In genomic region chr3:45480218-45480617, GRCh38 we compare ENCODE assay signal across 17 cellular contexts.
A peak's percentile ranks its signal among the peaks of the same experiment; 100 is the strongest.
DNase-seq lines count a peak whose midpoint lies in the region; ATAC-seq and TF ChIP-seq lines count a peak whose summit lies in the region.
"Had no signal": no experiment of that assay in that cellular context is flagged by ENCODE, and none has a peak within 500 bp of the region (broad histone marks: within the 10 kb centered on the region; RNA-seq: fewer than 3 reads in every experiment).

No MANE protein-coding gene starts in this region.

- no peak for ATAC-seq in HG02840 (IDR thresholded peaks at IDR 0.05; ENCODE audit: low FRiP score, unreplicated experiment)
- no peak for ATAC-seq in CD8-positive, alpha-beta T cell

- DNase-seq in HFFc6: peak; percentile 34
- DNase-seq in SJSA1 (ENCODE audit: low read depth in 1 of 2, low spot score in 2 of 2): no peak
- DNase-seq in islet precursor cell: peak; percentile 93
- DNase-seq in vagina (ENCODE audit: extremely low spot score in 2 of 2): no peak
- no peak for DNase-seq in GM19240 (ENCODE audit: insufficient read length, low spot score)
- DNase-seq in CD8-positive, alpha-beta T cell: no peak
- DNase-seq: activated B cell treated with CpG ODN at 0.5 μM for 24 hours; CD4-positive, CD25-positive, alpha-beta regulatory T cell; cortex of kidney; esophagus squamous epithelium; NCI-H2029; SJCRH30; stomach had no signal

- H3K9me3 ChIP-seq in SJSA1 (replicated peaks) (no peaks in the 10 kb centered on the region), skeletal muscle satellite cell (replicated peaks; ENCODE audit: low read length) (peaks cover 3% of the 10 kb centered on the region), vagina (no peaks in the 10 kb centered on the region)
- H3K9me3 ChIP-seq in CD8-positive, alpha-beta T cell (ENCODE audit: low read length): no peaks in the 10 kb centered on the region

- peaks cover 36% of the 10 kb centered on the region for H3K4me1 Mint-ChIP-seq in HFFc6 (ENCODE audit: low read depth)
- no peaks in the 10 kb centered on the region for H3K4me1 Mint-ChIP-seq in CD8-positive, alpha-beta T cell (ENCODE audit: low read depth)
- H3K4me1 Mint-ChIP-seq: activated B cell treated with CpG ODN at 0.5 μM for 24 hours, IgD-negative memory B cell had no signal

- H3K27ac ChIP-seq in SJSA1: peak overlapping the region; percentile 57
- H3K27ac ChIP-seq in vagina: no peak overlapping the region
- H3K27ac ChIP-seq in CD8-positive, alpha-beta T cell (ENCODE audit: low read depth, low read length): no peak overlapping the region
- H3K27ac ChIP-seq: esophagus squamous epithelium, SJCRH30, stomach had no signal

- intact Hi-C loops in vagina (cut with DNase I): no loop called here
- intact Hi-C loops in CD8-positive, alpha-beta T cell (cut with DNase I, micrococcal nuclease): no loop called here

- H3K4me3 ChIP-seq in SJSA1 (no peak overlapping the region), skeletal muscle satellite cell (ENCODE audit: low read length) (no peak overlapping the region), vagina (no peak overlapping the region)
- no peak overlapping the region for H3K4me3 ChIP-seq in CD8-positive, alpha-beta T cell (ENCODE audit: low read depth, low read length)
- H3K4me3 ChIP-seq: esophagus squamous epithelium, HAP-1, SJCRH30, stomach had no signal

- H3K9ac ChIP-seq in skeletal muscle satellite cell (ENCODE audit: low read depth, low read length): peak overlapping the region; percentile 15

- no peak for TF ChIP-seq POLR2A in vagina (IDR thresholded peaks at IDR 0.05)

- peak overlapping the region; percentile 49 for H3K4me3 Mint-ChIP-seq in HFFc6
- no peak overlapping the region for H3K4me3 Mint-ChIP-seq in CD8-positive, alpha-beta T cell
- H3K4me3 Mint-ChIP-seq: activated B cell treated with CpG ODN at 0.5 μM for 24 hours; CD4-positive, CD25-positive, alpha-beta regulatory T cell; IgD-negative memory B cell had no signal

- H3K4me1 ChIP-seq in SJSA1 (replicated peaks): peaks cover 21% of the 10 kb centered on the region
- H3K4me1 ChIP-seq in skeletal muscle satellite cell (ENCODE audit: control insufficient read depth, insufficient read depth, low read length): peaks cover 16% of the 10 kb centered on the region
- H3K4me1 ChIP-seq in vagina: no peaks in the 10 kb centered on the region
- no peaks in the 10 kb centered on the region for H3K4me1 ChIP-seq in CD8-positive, alpha-beta T cell (ENCODE audit: insufficient read depth, low read length)
- H3K4me1 ChIP-seq: HAP-1, stomach had no signal

- H3K27me3 ChIP-seq in SJSA1 (replicated peaks) (no peaks in the 10 kb centered on the region), skeletal muscle satellite cell (ENCODE audit: control insufficient read depth, insufficient read depth, low read length) (no peaks in the 10 kb centered on the region), vagina (no peaks in the 10 kb centered on the region)
- H3K27me3 ChIP-seq in CD8-positive, alpha-beta T cell (ENCODE audit: insufficient read depth, low read length): no peaks in the 10 kb centered on the region
- H3K27me3 ChIP-seq: esophagus squamous epithelium, SJCRH30, stomach had no signal

- peak overlapping the region; percentile 89 for H3K27ac Mint-ChIP-seq in HFFc6
- H3K27ac Mint-ChIP-seq in CD8-positive, alpha-beta T cell: no peak overlapping the region
- H3K27ac Mint-ChIP-seq: activated B cell treated with CpG ODN at 0.5 μM for 24 hours, IgD-negative memory B cell had no signal

- POLR2A ChIA-PET in CD8-positive, alpha-beta T cell (lab: Charles Lee): no interaction called here

- H3K4me2 ChIP-seq in skeletal muscle satellite cell (ENCODE audit: low read length): peak overlapping the region; percentile 6

- H3K27me3 Mint-ChIP-seq in HFFc6 (ENCODE audit: insufficient read depth): peaks cover 1% of the 10 kb centered on the region
- no peaks in the 10 kb centered on the region for H3K27me3 Mint-ChIP-seq in CD8-positive, alpha-beta T cell (ENCODE audit: low read depth)
- H3K27me3 Mint-ChIP-seq: activated B cell treated with CpG ODN at 0.5 μM for 24 hours; CD4-positive, CD25-positive, alpha-beta regulatory T cell; IgD-negative memory B cell had no signal

- peaks cover 33% of the 10 kb centered on the region for H3K36me3 Mint-ChIP-seq in HFFc6 (ENCODE audit: low read depth)
- peaks cover 75% of the 10 kb centered on the region for H3K36me3 Mint-ChIP-seq in CD8-positive, alpha-beta T cell

- H3K36me3 ChIP-seq in SJSA1: peaks cover 5% of the 10 kb centered on the region
- peaks cover 6% of the 10 kb centered on the region for H3K36me3 ChIP-seq in skeletal muscle satellite cell (ENCODE audit: insufficient read depth, low read length)
- peaks cover 0 to 24% of the 10 kb centered on the region in 2 donors for H3K36me3 ChIP-seq in vagina
- peaks cover 18% of the 10 kb centered on the region for H3K36me3 ChIP-seq in CD8-positive, alpha-beta T cell (ENCODE audit: insufficient read depth, low read length)

- no peak for TF ChIP-seq CTCF in HFFc6 (IDR thresholded peaks at IDR 0.05)
- no peak for TF ChIP-seq CTCF in vagina (IDR thresholded peaks at IDR 0.05)
- no peak for TF ChIP-seq CTCF in CD8-positive, alpha-beta T cell (IDR thresholded peaks at IDR 0.05)

- no peaks in the 10 kb centered on the region; the same call in none of the 2 replicates for H3K9me3 Mint-ChIP-seq in HFFc6
- H3K9me3 Mint-ChIP-seq in CD8-positive, alpha-beta T cell: peaks cover 2% of the 10 kb centered on the region

- CTCF ChIA-PET in CD8-positive, alpha-beta T cell (lab: Charles Lee): no interaction called here

Comparison
In these comparisons a context has a peak if more than half of its experiments do, and no peak if none do; other contexts are left out.
1. DNase-seq: peak in HFFc6 (single experiment) and islet precursor cell (single experiment); none in SJSA1 (0 of 2), vagina (0 of 2), GM19240 (single experiment) and CD8-positive, alpha-beta T cell (0 of 7).